12 cellular contexts compared by ENCODE assay signal in genomic region chr19:8449830-8450229, GRCh38. TPM values are rescaled to one million over a fixed set of nuclear protein-coding genes. Genes with fewer than 3 reads are reported as not detected.
A peak's percentile ranks its signal among the peaks of the same experiment; 100 is the strongest.
DNase-seq lines count a peak whose midpoint lies in the region; ATAC-seq and TF ChIP-seq lines count a peak whose summit lies in the region.
"Had no signal": no experiment of that assay in that cellular context is flagged by ENCODE, and none has a peak within 500 bp of the region (broad histone marks: within the 10 kb centered on the region; RNA-seq: fewer than 3 reads in every experiment).

No MANE protein-coding gene starts in this region.

- peaks cover 50% of the 10 kb centered on the region for H3K4me1 Mint-ChIP-seq in activated CD4-positive, alpha-beta T cell treated with anti-CD3 and anti-CD28 coated beads, Interleukin-2, amount 10 ng/mL, durations not matched to agents 24 days and 14 days
- H3K4me1 Mint-ChIP-seq in T-helper 17 cell = peaks cover 56% of the 10 kb centered on the region

- peaks cover 47% of the 10 kb centered on the region for H3K36me3 Mint-ChIP-seq in activated CD4-positive, alpha-beta T cell treated with anti-CD3 and anti-CD28 coated beads, Interleukin-2, amount 10 ng/mL, durations not matched to agents 24 days and 14 days (ENCODE audit: low read depth)
- peaks cover 3% of the 10 kb centered on the region for H3K36me3 Mint-ChIP-seq in T-helper 17 cell (ENCODE audit: low read depth)

- H3K4me1 ChIP-seq in fibroblast of lung (ENCODE audit: control insufficient read depth, extremely low read depth, insufficient read depth, low read length) = peaks cover 10% of the 10 kb centered on the region
- peaks cover 0 to 86% (median 84%) of the 10 kb centered on the region in 4 donors for H3K4me1 ChIP-seq in sigmoid colon

- TF ChIP-seq EP300 in sigmoid colon (IDR thresholded peaks at IDR 0.05) = no peak

- H2AFZ ChIP-seq in fibroblast of lung (ENCODE audit: low read length) = no peak overlapping the region

- TF ChIP-seq POLR2A in sigmoid colon (IDR thresholded peaks at IDR 0.05) = no peak

- H3K27me3 ChIP-seq in fibroblast of lung (ENCODE audit: control insufficient read depth, insufficient read depth, low read length) (no peaks in the 10 kb centered on the region), sigmoid colon (no peaks in the 10 kb centered on the region)

- H3K9me3 ChIP-seq in T-helper 17 cell (ENCODE audit: control insufficient read depth, low read length, poor library complexity, severe bottlenecking) (no peaks in the 10 kb centered on the region), fibroblast of lung (ENCODE audit: control insufficient read depth, insufficient read depth, low read depth, low read length) (no peaks in the 10 kb centered on the region), sigmoid colon (no peaks in the 10 kb centered on the region)

- peak overlapping the region; percentile 32 for H3K4me2 ChIP-seq in fibroblast of lung (ENCODE audit: extremely low read depth, insufficient read depth, low read length)

- H3K27ac ChIP-seq in fibroblast of lung (ENCODE audit: insufficient read depth, low read length) (no peak overlapping the region), sigmoid colon (peak overlapping the region in 1 of 4 donors; percentile 29)
- H3K27ac ChIP-seq: epithelial cell of prostate had no signal

- H3K27ac Mint-ChIP-seq in activated CD4-positive, alpha-beta T cell treated with anti-CD3 and anti-CD28 coated beads, Interleukin-2, amount 10 ng/mL, durations not matched to agents 24 days and 14 days = no peak overlapping the region
- no peak overlapping the region for H3K27ac Mint-ChIP-seq in T-helper 17 cell

- intact Hi-C loops in activated CD4-positive, alpha-beta T cell treated with anti-CD3 and anti-CD28 coated beads, Interleukin-2, amount 10 ng/mL, durations not matched to agents 24 days and 14 days (cut with micrococcal nuclease) = loop anchor here (10.0 kb wide), 1 partner anchor 125 kb away; the partner anchor contains the start of gene MYO1F
- intact Hi-C loops in sigmoid colon (cut with DNase I) = no loop called here

- H3K4me3 Mint-ChIP-seq in activated CD4-positive, alpha-beta T cell treated with anti-CD3 and anti-CD28 coated beads, Interleukin-2, amount 10 ng/mL, durations not matched to agents 24 days and 14 days = peak overlapping the region; percentile 5
- H3K4me3 Mint-ChIP-seq in T-helper 17 cell = peak overlapping the region; percentile 50

- H3K36me3 ChIP-seq in fibroblast of lung (ENCODE audit: control insufficient read depth, insufficient read depth, low read length) = no peaks in the 10 kb centered on the region
- H3K36me3 ChIP-seq in sigmoid colon = peaks cover 0 to 14% (median 3%) of the 10 kb centered on the region in 4 donors

- H4K20me1 ChIP-seq in fibroblast of lung (ENCODE audit: control insufficient read depth, extremely low read depth, insufficient read depth, low read length) = peaks cover 4% of the 10 kb centered on the region

- ATAC-seq in T-helper 17 cell = no peak

- 77 to 78% methylated on average over 7 to 8 of the region's 8 CpGs for WGBS in sigmoid colon, 2 donors

- H3K4me3 ChIP-seq in fibroblast of lung (replicated peaks in 1 of 4; ENCODE audit: control extremely low read depth in 1 of 4, insufficient read depth in 1 of 4, low read depth in 3 of 4, low read length in 4 of 4) (no peak overlapping the region), sigmoid colon (no peak overlapping the region)

- TF ChIP-seq CTCF in fibroblast of lung (conservative IDR thresholded peaks at IDR 0.05 in 1 of 2, IDR thresholded peaks at IDR 0.05 in 1 of 2; ENCODE audit: low read depth in 1 of 2, low read length in 2 of 2) (no peak), sigmoid colon (IDR thresholded peaks at IDR 0.05) (no peak)

- H3K9ac ChIP-seq in fibroblast of lung (ENCODE audit: insufficient read depth, low read length) = no peak overlapping the region

- DNase-seq in activated CD4-positive, alpha-beta T cell treated with anti-CD3 and anti-CD28 coated beads, Interleukin-2, amount 10 ng/mL, durations not matched to agents 24 days and 14 days = no peak
- no peak for DNase-seq in activated CD4-positive, alpha-beta T cell treated with anti-CD3 and anti-CD28 coated beads, Interleukin-2, amount 50 U/mL, for 1 hour
- DNase-seq in T-helper 17 cell = no peak
- no peak for DNase-seq in fibroblast of lung (ENCODE audit: low read depth in 2 of 2)
- peak; percentile 37 for DNase-seq in sigmoid colon
- DNase-seq in NCI-H187 treated with DMSO at 0.1 percent for 48 hours (lab: John Stamatoyannopoulos, UW) = no peak
- no peak for DNase-seq in kidney glomerular epithelial cell (lab: John Stamatoyannopoulos, UW)
- DNase-seq in NCI-H1092 treated with DMSO at 0.1 percent for 48 hours (lab: John Stamatoyannopoulos, UW) = no peak
- DNase-seq: DMS79, NCI-H1436 had no signal

- no peaks in the 10 kb centered on the region for H3K9me3 Mint-ChIP-seq in activated CD4-positive, alpha-beta T cell treated with anti-CD3 and anti-CD28 coated beads, Interleukin-2, amount 10 ng/mL, durations not matched to agents 24 days and 14 days

- H3K27me3 Mint-ChIP-seq in activated CD4-positive, alpha-beta T cell treated with anti-CD3 and anti-CD28 coated beads, Interleukin-2, amount 10 ng/mL, durations not matched to agents 24 days and 14 days = no peaks in the 10 kb centered on the region
- H3K27me3 Mint-ChIP-seq in T-helper 17 cell = no peaks in the 10 kb centered on the region

- peaks cover 96% of the 10 kb centered on the region for H3K79me2 ChIP-seq in fibroblast of lung (ENCODE audit: control insufficient read depth, insufficient read depth, low read length)

RNA-seq across cellular contexts. Expression of gene HNRNPM, which starts 5.1 kb away (rescaled TPM):
- 349 and 352 TPM in 2 replicates for total RNA-seq in activated CD4-positive, alpha-beta T cell treated with anti-CD3 and anti-CD28 coated beads, Interleukin-2, amount 10 ng/mL, durations not matched to agents 24 days and 14 days
- total RNA-seq in T-helper 17 cell (100 to 1,000 TPM; 248 to 259 TPM), fibroblast of lung (36.2 and 51.5 TPM in 2 replicates), sigmoid colon (100 to 1,000 TPM in 1 of 4 donors, 10 to 100 TPM in 3; 62.8 to 100 (median 76.1) TPM)
- polyA plus RNA-seq in fibroblast of lung (104 and 136 TPM in 2 replicates), sigmoid colon (100 to 1,000 TPM in 1 of 3 donors, 10 to 100 TPM in 2; 80.5 to 224 (median 83.9) TPM)
- 180 and 281 TPM in 2 replicates for polyA plus RNA-seq in fibroblast of lung (2012)
- polyA minus RNA-seq in fibroblast of lung (ENCODE audit: low replicate concordance) = 24.3 and 35.9 TPM in 2 replicates

RNA-seq across cellular contexts. Expression of gene MARCHF2, which starts 36.7 kb away (rescaled TPM):
- 7.9 and 8.8 TPM in 2 replicates for total RNA-seq in activated CD4-positive, alpha-beta T cell treated with anti-CD3 and anti-CD28 coated beads, Interleukin-2, amount 10 ng/mL, durations not matched to agents 24 days and 14 days
- total RNA-seq in T-helper 17 cell (100 to 1,000 TPM in 1 of 2 donors, 10 to 100 TPM in 1; 26.9 to 108 TPM), fibroblast of lung (57.5 and 90.8 TPM in 2 replicates), sigmoid colon (100 to 1,000 TPM; 283 to 383 (median 303) TPM)
- polyA plus RNA-seq in fibroblast of lung (16.8 and 19.4 TPM in 2 replicates), sigmoid colon (10 to 100 TPM; 25.8 to 46.2 (median 42.1) TPM)
- polyA plus RNA-seq in fibroblast of lung (2012) = 24.0 and 28.1 TPM in 2 replicates
- 20.1 and 23.2 TPM in 2 replicates for polyA minus RNA-seq in fibroblast of lung (ENCODE audit: low replicate concordance)

RNA-seq across cellular contexts. Expression of gene PRAM1, which starts 52.6 kb away (rescaled TPM):
- 0.33 and 0.38 TPM in 2 replicates for total RNA-seq in activated CD4-positive, alpha-beta T cell treated with anti-CD3 and anti-CD28 coated beads, Interleukin-2, amount 10 ng/mL, durations not matched to agents 24 days and 14 days
- total RNA-seq in T-helper 17 cell (1 to 10 TPM; 5.2 to 7.4 TPM), fibroblast of lung (not detected in 2 replicates), sigmoid colon (1 to 10 TPM in 1 of 4 donors, under 1 TPM in 2, not detected in 1; 0.16 to 1.1 (median 0.36) TPM)
- polyA plus RNA-seq in fibroblast of lung (not detected in 2 replicates), sigmoid colon (1 to 10 TPM in 1 of 3 donors, under 1 TPM in 2; 0.60 to 1.5 (median 0.69) TPM)
- not detected in 2 replicates for polyA plus RNA-seq in fibroblast of lung (2012)
- polyA minus RNA-seq in fibroblast of lung (ENCODE audit: low replicate concordance) = not detected in 2 replicates
- total RNA-seq: HT1080 had no signal

RNA-seq across cellular contexts. Expression of gene RAB11B, which starts 59.7 kb away (rescaled TPM):
- total RNA-seq in activated CD4-positive, alpha-beta T cell treated with anti-CD3 and anti-CD28 coated beads, Interleukin-2, amount 10 ng/mL, durations not matched to agents 24 days and 14 days = 69.4 and 74.0 TPM in 2 replicates
- total RNA-seq in T-helper 17 cell (10 to 100 TPM; 81.6 to 90.1 TPM), fibroblast of lung (46.2 and 47.0 TPM in 2 replicates), sigmoid colon (10 to 100 TPM; 17.5 to 42.1 (median 28.7) TPM)
- polyA plus RNA-seq in fibroblast of lung (27.8 and 34.8 TPM in 2 replicates), sigmoid colon (100 to 1,000 TPM in 1 of 3 donors, 10 to 100 TPM in 2; 67.0 to 103 (median 82.9) TPM)
- 89.5 and 104 TPM in 2 replicates for polyA plus RNA-seq in fibroblast of lung (2012)
- polyA minus RNA-seq in fibroblast of lung (ENCODE audit: low replicate concordance) = 29.3 and 32.9 TPM in 2 replicates
